ENCODE assay signal across 38 cellular contexts in genomic region chr2:200107818-200108217, GRCh38.
"Had no signal": no experiment of that assay in that cellular context is flagged by ENCODE, and none has a peak within 500 bp of the region (broad histone marks: within the 10 kb centered on the region; RNA-seq: fewer than 3 reads in every experiment).

No MANE protein-coding gene starts in this region.

- H3K4me3 Mint-ChIP-seq: activated naive CD4-positive, alpha-beta T cell treated with anti-CD3 and anti-CD28 coated beads for 36 hours; activated naive CD4-positive, alpha-beta T cell treated with anti-CD3 and anti-CD28 coated beads, Interleukin-2, amount 10 ng/mL, durations not matched to agents 7 days and 5 days; activated naive CD4-positive, alpha-beta T cell treated with anti-CD3 and anti-CD28 coated beads, Interleukin-2, amount 50 U/mL, for 24 hours; activated naive CD8-positive, alpha-beta T cell; activated naive CD8-positive, alpha-beta T cell treated with anti-CD3 and anti-CD28 coated beads for 36 hours; activated naive CD8-positive, alpha-beta T cell treated with anti-CD3 and anti-CD28 coated beads, Interleukin-2, amount 10 ng/mL, durations not matched to agents 7 days and 5 days; activated naive CD8-positive, alpha-beta T cell treated with anti-CD3 and anti-CD28 coated beads, Interleukin-2, amount 50 U/mL, for 24 hours; activated T-cell treated with anti-CD3 and anti-CD28 coated beads, Interleukin-2, amount 50 U/mL, for 24 hours; activated T-cell treated with anti-CD3 and anti-CD28 coated beads, Interleukin-2, amount 50 U/mL, for 4 hours; activated T-cell treated with anti-CD3 and anti-CD28 coated beads, Interleukin-2, amount 50 U/mL, for 72 hours; activated T-helper 1 cell treated with anti-CD3 and anti-CD28 coated beads, Interleukin-12 subunit alpha, Interleukin-12 subunit beta, Interleukin-2, Interleukin-4 antibody, amounts not matched to agents 30 ng/mL and 10 ng/mL and 1 ng/mL, durations not matched to agents 14 hours and 24 hours and 36 hours; activated T-helper 17 cell treated with anti-CD3 and anti-CD28 coated beads, Interleukin-2, amount 50 U/mL, for 72 hours; brain; central memory CD8-positive, alpha-beta T cell had no signal

- H3K36me3 ChIP-seq: adrenal gland, ascending aorta, brain microvascular endothelial cell, breast epithelium, cardiac muscle cell had no signal

- H3K36me3 Mint-ChIP-seq: activated naive CD4-positive, alpha-beta T cell treated with anti-CD3 and anti-CD28 coated beads, Interleukin-2, amount 10 ng/mL, durations not matched to agents 7 days and 5 days; activated naive CD4-positive, alpha-beta T cell treated with anti-CD3 and anti-CD28 coated beads, Interleukin-2, amount 50 U/mL, for 24 hours; activated naive CD4-positive, alpha-beta T cell treated with anti-CD3 and anti-CD28 coated beads, Interleukin-2, amount 50 U/mL, for 72 hours; activated naive CD8-positive, alpha-beta T cell; activated naive CD8-positive, alpha-beta T cell treated with anti-CD3 and anti-CD28 coated beads for 36 hours; activated naive CD8-positive, alpha-beta T cell treated with anti-CD3 and anti-CD28 coated beads, Interleukin-2, amount 10 ng/mL, durations not matched to agents 7 days and 5 days; brain had no signal

- H3K27ac Mint-ChIP-seq: activated naive CD4-positive, alpha-beta T cell treated with anti-CD3 and anti-CD28 coated beads for 36 hours; activated naive CD4-positive, alpha-beta T cell treated with anti-CD3 and anti-CD28 coated beads, Interleukin-2, amount 10 ng/mL, durations not matched to agents 7 days and 5 days; activated naive CD4-positive, alpha-beta T cell treated with anti-CD3 and anti-CD28 coated beads, Interleukin-2, amount 50 U/mL, for 24 hours; activated naive CD4-positive, alpha-beta T cell treated with anti-CD3 and anti-CD28 coated beads, Interleukin-2, amount 50 U/mL, for 72 hours; activated naive CD8-positive, alpha-beta T cell; activated naive CD8-positive, alpha-beta T cell treated with anti-CD3 and anti-CD28 coated beads for 36 hours; activated naive CD8-positive, alpha-beta T cell treated with anti-CD3 and anti-CD28 coated beads, Interleukin-2, amount 10 ng/mL, durations not matched to agents 7 days and 5 days; activated naive CD8-positive, alpha-beta T cell treated with anti-CD3 and anti-CD28 coated beads, Interleukin-2, amount 50 U/mL, for 24 hours; activated T-cell treated with anti-CD3 and anti-CD28 coated beads, Interleukin-2, amount 50 U/mL, for 24 hours; activated T-cell treated with anti-CD3 and anti-CD28 coated beads, Interleukin-2, amount 50 U/mL, for 72 hours; activated T-helper 1 cell treated with anti-CD3 and anti-CD28 coated beads, Interleukin-12 subunit alpha, Interleukin-12 subunit beta, Interleukin-2, Interleukin-4 antibody, amounts not matched to agents 30 ng/mL and 10 ng/mL and 1 ng/mL, durations not matched to agents 14 hours and 24 hours and 36 hours; activated T-helper 17 cell treated with anti-CD3 and anti-CD28 coated beads, Interleukin-2, amount 50 U/mL, for 72 hours; activated T-helper 2 cell treated with anti-CD3 and anti-CD28 coated beads, Interferon-gamma antibody, Interleukin-2, Interleukin-4, amounts not matched to agents 10 μg/mL and 5 μg/mL and 100 μg/mL, durations not matched to agents 14 hours and 24 hours and 36 hours; brain had no signal

- H3K4me1 ChIP-seq: adrenal gland, ascending aorta, body of pancreas, breast epithelium had no signal

- H3K9me3 ChIP-seq: adrenal gland, ascending aorta, body of pancreas, breast epithelium had no signal

- H3K27ac ChIP-seq: adrenal gland, ascending aorta, body of pancreas, brain microvascular endothelial cell, breast epithelium, cardiac muscle cell had no signal

- FAIRE-seq: astrocyte had no signal

- H3K9me3 Mint-ChIP-seq: activated naive CD4-positive, alpha-beta T cell treated with anti-CD3 and anti-CD28 coated beads for 36 hours; activated naive CD4-positive, alpha-beta T cell treated with anti-CD3 and anti-CD28 coated beads, Interleukin-2, amount 10 ng/mL, durations not matched to agents 7 days and 5 days; activated naive CD4-positive, alpha-beta T cell treated with anti-CD3 and anti-CD28 coated beads, Interleukin-2, amount 50 U/mL, for 24 hours; activated naive CD4-positive, alpha-beta T cell treated with anti-CD3 and anti-CD28 coated beads, Interleukin-2, amount 50 U/mL, for 72 hours; activated naive CD8-positive, alpha-beta T cell treated with anti-CD3 and anti-CD28 coated beads for 36 hours; activated naive CD8-positive, alpha-beta T cell treated with anti-CD3 and anti-CD28 coated beads, Interleukin-2, amount 10 ng/mL, durations not matched to agents 7 days and 5 days; activated naive CD8-positive, alpha-beta T cell treated with anti-CD3 and anti-CD28 coated beads, Interleukin-2, amount 50 U/mL, for 24 hours; activated T-cell treated with anti-CD3 and anti-CD28 coated beads, Interleukin-2, amount 50 U/mL, for 24 hours; activated T-cell treated with anti-CD3 and anti-CD28 coated beads, Interleukin-2, amount 50 U/mL, for 4 hours; activated T-cell treated with anti-CD3 and anti-CD28 coated beads, Interleukin-2, amount 50 U/mL, for 72 hours; activated T-helper 1 cell treated with anti-CD3 and anti-CD28 coated beads, Interleukin-12 subunit alpha, Interleukin-12 subunit beta, Interleukin-2, Interleukin-4 antibody, amounts not matched to agents 30 ng/mL and 10 ng/mL and 1 ng/mL, durations not matched to agents 14 hours and 24 hours and 36 hours; activated T-helper 17 cell treated with anti-CD3 and anti-CD28 coated beads, Interleukin-2, amount 50 U/mL, for 72 hours; activated T-helper 2 cell treated with anti-CD3 and anti-CD28 coated beads, Interferon-gamma antibody, Interleukin-2, Interleukin-4, amounts not matched to agents 10 μg/mL and 5 μg/mL and 100 μg/mL, durations not matched to agents 14 hours and 24 hours and 36 hours; brain; central memory CD8-positive, alpha-beta T cell had no signal

- ATAC-seq: activated naive CD4-positive, alpha-beta T cell treated with anti-CD3 and anti-CD28 coated beads, Interleukin-2, amount 50 U/mL, for 72 hours; activated naive CD8-positive, alpha-beta T cell treated with anti-CD3 and anti-CD28 coated beads, Interleukin-2, amount 50 U/mL, for 24 hours; activated T-cell treated with anti-CD3 and anti-CD28 coated beads, Interleukin-2, amount 50 U/mL, for 4 hours; activated T-cell treated with anti-CD3 and anti-CD28 coated beads, Interleukin-2, amount 50 U/mL, for 72 hours; activated T-helper 17 cell treated with anti-CD3 and anti-CD28 coated beads, Interleukin-2, amount 50 U/mL, for 72 hours; body of pancreas had no signal

- H3K27me3 ChIP-seq: adrenal gland, ascending aorta, body of pancreas, brain microvascular endothelial cell, breast epithelium, cardiac muscle cell had no signal

- H3K4me1 Mint-ChIP-seq: activated naive CD4-positive, alpha-beta T cell treated with anti-CD3 and anti-CD28 coated beads, Interleukin-2, amount 10 ng/mL, durations not matched to agents 7 days and 5 days; activated naive CD4-positive, alpha-beta T cell treated with anti-CD3 and anti-CD28 coated beads, Interleukin-2, amount 50 U/mL, for 24 hours; activated naive CD8-positive, alpha-beta T cell treated with anti-CD3 and anti-CD28 coated beads for 36 hours; activated naive CD8-positive, alpha-beta T cell treated with anti-CD3 and anti-CD28 coated beads, Interleukin-2, amount 10 ng/mL, durations not matched to agents 7 days and 5 days; activated naive CD8-positive, alpha-beta T cell treated with anti-CD3 and anti-CD28 coated beads, Interleukin-2, amount 50 U/mL, for 24 hours; activated T-helper 17 cell treated with anti-CD3 and anti-CD28 coated beads, Interleukin-2, amount 50 U/mL, for 72 hours; brain; central memory CD8-positive, alpha-beta T cell had no signal

- DNase-seq: activated effector memory CD4-positive, alpha-beta T cell treated with anti-CD3 and anti-CD28 coated beads, Interleukin-2, amount 50 U/mL, for 16 hours; activated effector memory CD4-positive, alpha-beta T cell treated with Interleukin-2 at 50 U/mL for 16 hours; activated gamma-delta T cell; activated gamma-delta T cell treated with Interleukin-2 at 50 U/mL for 16 hours; activated naive CD4-positive, alpha-beta T cell; activated naive CD4-positive, alpha-beta T cell treated with anti-CD3 and anti-CD28 coated beads for 36 hours; activated naive CD4-positive, alpha-beta T cell treated with anti-CD3 and anti-CD28 coated beads, Interleukin-2, amount 10 ng/mL, durations not matched to agents 7 days and 5 days; activated naive CD4-positive, alpha-beta T cell treated with anti-CD3 and anti-CD28 coated beads, Interleukin-2, amount 50 U/mL, for 16 hours; activated naive CD8-positive, alpha-beta T cell treated with anti-CD3 and anti-CD28 coated beads for 36 hours; activated naive CD8-positive, alpha-beta T cell treated with anti-CD3 and anti-CD28 coated beads, Interleukin-2, amount 10 ng/mL, durations not matched to agents 7 days and 5 days; activated naive CD8-positive, alpha-beta T cell treated with anti-CD3 and anti-CD28 coated beads, Interleukin-2, amount 50 U/mL, for 24 hours; activated T-cell treated with anti-CD3 and anti-CD28 coated beads, Interleukin-2, amount 50 U/mL, for 1 hour; activated T-cell treated with anti-CD3 and anti-CD28 coated beads, Interleukin-2, amount 50 U/mL, for 24 hours; activated T-cell treated with anti-CD3 and anti-CD28 coated beads, Interleukin-2, amount 50 U/mL, for 4 hours; activated T-cell treated with anti-CD3 and anti-CD28 coated beads, Interleukin-2, amount 50 U/mL, for 48 hours; activated T-cell treated with anti-CD3 and anti-CD28 coated beads, Interleukin-2, amount 50 U/mL, for 72 hours; adrenal gland; amniotic stem cell; amygdala; anterior cingulate cortex; aorta; body of pancreas; brain microvascular endothelial cell; caudate nucleus; central memory CD4-positive, alpha-beta T cell; cerebellar nuclear complex had no signal

- H3K4me3 ChIP-seq: adrenal gland, ascending aorta, body of pancreas, breast epithelium, cardiac muscle cell had no signal
